Comparison of ENCODE assay signal across 1 cellular context in the genomic region with DNA sequence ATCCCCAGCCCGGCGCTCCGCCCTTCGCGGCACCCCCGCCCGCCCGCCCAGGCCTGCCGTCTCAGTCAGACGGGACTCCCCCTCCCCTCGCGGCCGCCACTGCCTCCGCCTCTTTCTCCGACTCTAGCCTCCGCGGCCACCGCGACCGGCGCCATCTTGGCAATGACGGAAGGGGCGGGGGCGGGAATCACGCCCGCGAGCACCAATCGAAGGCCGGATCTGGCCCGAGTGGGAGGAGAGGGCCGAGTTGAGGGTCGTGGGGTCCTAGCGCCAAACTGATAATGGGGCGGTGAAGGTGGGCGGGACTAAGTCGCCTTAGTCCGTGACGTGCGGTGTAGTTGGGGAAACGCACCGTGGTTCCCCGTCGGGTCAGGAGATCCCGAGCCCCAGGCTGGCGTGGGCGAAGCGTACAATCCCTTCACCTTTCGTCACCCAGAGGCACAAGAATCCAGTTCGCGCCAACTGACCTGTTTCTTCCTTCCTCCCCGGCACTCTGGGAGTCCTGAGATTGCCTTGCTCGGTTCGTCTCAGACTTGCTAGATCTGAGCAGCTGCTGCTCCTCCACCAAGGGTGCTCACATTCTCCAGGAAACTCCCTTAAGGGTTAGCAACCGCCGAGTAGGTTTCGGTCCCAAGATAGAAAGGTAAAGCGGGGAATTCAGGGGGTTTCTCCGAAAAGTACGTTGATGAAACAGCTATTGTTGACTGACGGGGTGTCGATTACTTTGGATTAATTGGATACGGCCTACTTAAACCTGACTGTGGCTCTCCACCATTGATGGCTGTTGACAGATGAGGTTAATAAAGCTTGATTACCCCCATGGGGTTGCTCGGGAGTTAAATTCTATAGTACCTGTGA.
TF ChIP-seq lines count a peak whose summit lies in the region.

TSS of gene DENND4A (minus strand) at position 164 of the 858 bp plus-strand sequence. CDS start 35,843 bp downstream, outside the sequence.

TF ChIP-seq in K562, 482 proteins besides CTCF, POLR2A, EP300 and RAD21 (continued from another document and continues in another):
- TF ChIP-seq, protein P1, sequence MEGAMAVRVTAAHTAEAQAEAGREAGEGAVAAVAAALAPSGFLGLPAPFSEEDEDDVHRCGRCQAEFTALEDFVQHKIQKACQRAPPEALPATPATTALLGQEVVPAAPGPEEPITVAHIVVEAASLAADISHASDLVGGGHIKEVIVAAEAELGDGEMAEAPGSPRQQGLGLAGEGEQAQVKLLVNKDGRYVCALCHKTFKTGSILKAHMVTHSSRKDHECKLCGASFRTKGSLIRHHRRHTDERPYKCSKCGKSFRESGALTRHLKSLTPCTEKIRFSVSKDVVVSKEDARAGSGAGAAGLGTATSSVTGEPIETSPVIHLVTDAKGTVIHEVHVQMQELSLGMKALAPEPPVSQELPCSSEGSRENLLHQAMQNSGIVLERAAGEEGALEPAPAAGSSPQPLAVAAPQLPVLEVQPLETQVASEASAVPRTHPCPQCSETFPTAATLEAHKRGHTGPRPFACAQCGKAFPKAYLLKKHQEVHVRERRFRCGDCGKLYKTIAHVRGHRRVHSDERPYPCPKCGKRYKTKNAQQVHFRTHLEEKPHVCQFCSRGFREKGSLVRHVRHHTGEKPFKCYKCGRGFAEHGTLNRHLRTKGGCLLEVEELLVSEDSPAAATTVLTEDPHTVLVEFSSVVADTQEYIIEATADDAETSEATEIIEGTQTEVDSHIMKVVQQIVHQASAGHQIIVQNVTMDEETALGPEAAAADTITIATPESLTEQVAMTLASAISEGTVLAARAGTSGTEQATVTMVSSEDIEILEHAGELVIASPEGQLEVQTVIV (CRISPR knock-in tag; IDR thresholded peaks at IDR 0.05; ENCODE audit: borderline replicate concordance): no peak
- TF ChIP-seq ELK1 (CRISPR knock-in tag; IDR thresholded peaks at IDR 0.05) (no peak), ATF1 (CRISPR knock-in tag; IDR thresholded peaks at IDR 0.05) (no peak), ATF1 (tag; IDR thresholded peaks at IDR 0.05) (peak; percentile 97), ZNF263 (CRISPR knock-in tag; IDR thresholded peaks at IDR 0.05; ENCODE audit: borderline replicate concordance) (peak; percentile 96), BRD9 (IDR thresholded peaks at IDR 0.05; ENCODE audit: low read depth, partially characterized antibody) (peak; percentile 64), SMARCA4 (IDR thresholded peaks at IDR 0.05) (no peak), PHB2 (IDR thresholded peaks at IDR 0.05; ENCODE audit: low read depth) (peak; percentile 12; the same call in 1 of the 2 replicates), GABPB1 (CRISPR knock-in tag; IDR thresholded peaks at IDR 0.05) (peak; percentile 62; the same call in 1 of the 2 replicates), CBFA2T3 (IDR thresholded peaks at IDR 0.05) (peak; percentile 2; the same call in 1 of the 2 replicates), TBP (optimal IDR thresholded peaks at IDR 0.05; ENCODE audit: low read depth, low read length) (peak; percentile 86), ZBTB8A (IDR thresholded peaks at IDR 0.05; ENCODE audit: partially characterized antibody) (no peak), PML (IDR thresholded peaks at IDR 0.05; ENCODE audit: low read length) (peak; percentile 63; the same call in 1 of the 2 replicates), ZNF146 (CRISPR knock-in tag; IDR thresholded peaks at IDR 0.05; ENCODE audit: unreplicated experiment) (no peak), MXI1 (IDR thresholded peaks at IDR 0.05; ENCODE audit: low read depth, low read length) (peak; percentile 45; the same call in 1 of the 2 replicates), PURB (CRISPR knock-in tag; IDR thresholded peaks at IDR 0.05; ENCODE audit: low read depth) (no peak), NR2C2 (CRISPR knock-in tag; IDR thresholded peaks at IDR 0.05) (no peak), NR2C2 (tag; IDR thresholded peaks at IDR 0.05) (peak; percentile 76; the same call in 1 of the 2 replicates), CTBP1 (IDR thresholded peaks at IDR 0.05; ENCODE audit: borderline replicate concordance) (peak; percentile 88; the same call in 1 of the 2 replicates), VEZF1 (CRISPR knock-in tag; IDR thresholded peaks at IDR 0.05) (peak; percentile 76), BRF2 (IDR thresholded peaks at IDR 0.05; ENCODE audit: borderline replicate concordance, insufficient read depth, insufficient read length) (no peak), CBX1 (IDR thresholded peaks at IDR 0.05; ENCODE audit: low read depth) (0 out of 2 replicates have a peak, but pooled peaks have one; percentile 50), POLR3A (IDR thresholded peaks at IDR 0.05; ENCODE audit: borderline replicate concordance, extremely low read depth, insufficient read depth, insufficient read length) (no peak), ZBTB5 (IDR thresholded peaks at IDR 0.05) (peak; percentile 47; the same call in 1 of the 2 replicates), RBFOX2 (IDR thresholded peaks at IDR 0.05; ENCODE audit: low read depth, low read length) (peak; percentile 87), CHD1 (IDR thresholded peaks at IDR 0.05; ENCODE audit: low read length) (peak; percentile 37), ID3 (CRISPR knock-in tag; IDR thresholded peaks at IDR 0.05) (no peak), ID3 (tag; IDR thresholded peaks at IDR 0.05) (peak; percentile 54; the same call in 1 of the 2 replicates), STAT6 (CRISPR knock-in tag; IDR thresholded peaks at IDR 0.05) (0 out of 2 replicates have a peak, but pooled peaks have one; percentile 59), HDAC3 (IDR thresholded peaks at IDR 0.05; ENCODE audit: borderline replicate concordance, partially characterized antibody) (no peak), SMARCE1 (IDR thresholded peaks at IDR 0.05) (peak; percentile 68), MBD2 (IDR thresholded peaks at IDR 0.05; ENCODE audit: borderline replicate concordance, low read depth) (peak; percentile 82), ZC3H8 (IDR thresholded peaks at IDR 0.05) (no peak), ZC3H4 (CRISPR knock-in tag; IDR thresholded peaks at IDR 0.05; ENCODE audit: borderline replicate concordance) (peak; percentile 72; the same call in 1 of the 2 replicates), TAF7 (tag; IDR thresholded peaks at IDR 0.05) (no peak), PRDM10 (IDR thresholded peaks at IDR 0.05; ENCODE audit: partially characterized antibody) (peak; percentile 64)
- TF ChIP-seq, protein P2, sequence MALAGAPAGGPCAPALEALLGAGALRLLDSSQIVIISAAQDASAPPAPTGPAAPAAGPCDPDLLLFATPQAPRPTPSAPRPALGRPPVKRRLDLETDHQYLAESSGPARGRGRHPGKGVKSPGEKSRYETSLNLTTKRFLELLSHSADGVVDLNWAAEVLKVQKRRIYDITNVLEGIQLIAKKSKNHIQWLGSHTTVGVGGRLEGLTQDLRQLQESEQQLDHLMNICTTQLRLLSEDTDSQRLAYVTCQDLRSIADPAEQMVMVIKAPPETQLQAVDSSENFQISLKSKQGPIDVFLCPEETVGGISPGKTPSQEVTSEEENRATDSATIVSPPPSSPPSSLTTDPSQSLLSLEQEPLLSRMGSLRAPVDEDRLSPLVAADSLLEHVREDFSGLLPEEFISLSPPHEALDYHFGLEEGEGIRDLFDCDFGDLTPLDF (CRISPR knock-in tag; IDR thresholded peaks at IDR 0.05): peak; percentile 74
- TF ChIP-seq, protein P3, sequence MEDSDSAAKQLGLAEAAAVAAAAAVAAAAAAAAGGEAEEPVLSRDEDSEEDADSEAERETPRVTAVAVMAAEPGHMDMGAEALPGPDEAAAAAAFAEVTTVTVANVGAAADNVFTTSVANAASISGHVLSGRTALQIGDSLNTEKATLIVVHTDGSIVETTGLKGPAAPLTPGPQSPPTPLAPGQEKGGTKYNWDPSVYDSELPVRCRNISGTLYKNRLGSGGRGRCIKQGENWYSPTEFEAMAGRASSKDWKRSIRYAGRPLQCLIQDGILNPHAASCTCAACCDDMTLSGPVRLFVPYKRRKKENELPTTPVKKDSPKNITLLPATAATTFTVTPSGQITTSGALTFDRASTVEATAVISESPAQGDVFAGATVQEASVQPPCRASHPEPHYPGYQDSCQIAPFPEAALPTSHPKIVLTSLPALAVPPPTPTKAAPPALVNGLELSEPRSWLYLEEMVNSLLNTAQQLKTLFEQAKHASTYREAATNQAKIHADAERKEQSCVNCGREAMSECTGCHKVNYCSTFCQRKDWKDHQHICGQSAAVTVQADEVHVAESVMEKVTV (CRISPR knock-in tag; IDR thresholded peaks at IDR 0.05): peak; percentile 20; the same call in 1 of the 2 replicates
